4 cellular contexts compared by ENCODE assay signal in genomic region chr17:5131799-5132502, GRCh38. TPM values are rescaled to one million over a fixed set of nuclear protein-coding genes. Genes with fewer than 3 reads are reported as not detected.
"Had no signal": no experiment of that assay in that cellular context is flagged by ENCODE, and none has a peak within 500 bp of the region (broad histone marks: within the 10 kb centered on the region; RNA-seq: fewer than 3 reads in every experiment).

No MANE protein-coding gene starts in this region.

RNA-seq across cellular contexts. Expression of gene USP6, which starts 16.1 kb away (rescaled TPM):
- total RNA-seq: body of pancreas, PC-3, SK-MEL-5 had no signal

RNA-seq across cellular contexts. Expression of gene ZFP3, which starts 53.7 kb away (rescaled TPM):
- total RNA-seq: astrocyte, SK-MEL-5 had no signal
